ENCODE assay signal across 1 cellular context in the genomic region with DNA sequence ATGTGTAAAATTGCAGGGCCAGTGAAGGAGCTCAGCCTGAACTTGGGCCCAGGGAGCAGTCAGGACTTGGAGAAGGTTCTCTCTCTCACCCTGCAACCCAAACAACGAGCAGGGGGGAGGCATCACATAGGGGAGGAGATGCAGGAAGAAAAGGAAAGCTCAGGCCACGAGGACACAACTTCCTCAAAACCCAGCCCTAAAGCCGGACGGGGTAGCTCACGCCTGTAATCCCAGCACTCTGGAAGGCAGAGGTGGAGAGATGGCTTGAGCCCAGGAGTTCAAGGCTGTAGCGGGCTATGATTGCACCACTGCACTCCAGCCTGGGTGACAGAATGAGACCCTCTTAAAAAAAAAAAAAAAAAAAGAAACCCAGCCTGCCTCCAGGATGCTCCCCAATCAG.
TF ChIP-seq lines count a peak whose summit lies in the region.

No MANE protein-coding gene starts in this region.

TF ChIP-seq in GM23338, 12 proteins besides CTCF, POLR2A, EP300 and RAD21:
- no peak for TF ChIP-seq JUNB (IDR thresholded peaks at IDR 0.05; ENCODE audit: unreplicated experiment)
- TF ChIP-seq REST (IDR thresholded peaks at IDR 0.05; ENCODE audit: unreplicated experiment), result no peak
- no peak for TF ChIP-seq ZNF331 (CRISPR knock-in tag; IDR thresholded peaks at IDR 0.05; ENCODE audit: low read depth)
- no peak for TF ChIP-seq ZNF462 (CRISPR knock-in tag; IDR thresholded peaks at IDR 0.05)
- TF ChIP-seq EZH2 (IDR thresholded peaks at IDR 0.05; ENCODE audit: low read depth, unreplicated experiment), result no peak
- no peak for TF ChIP-seq CREB1 (CRISPR knock-in tag; IDR thresholded peaks at IDR 0.05; ENCODE audit: low read depth)
- TF ChIP-seq ZNF114 (CRISPR knock-in tag; IDR thresholded peaks at IDR 0.05), result no peak
- no peak for TF ChIP-seq NANOG (IDR thresholded peaks at IDR 0.05; ENCODE audit: borderline replicate concordance)
- TF ChIP-seq EZH2phosphoT487 (IDR thresholded peaks at IDR 0.05; ENCODE audit: unreplicated experiment), result no peak
- TF ChIP-seq STAT1 (IDR thresholded peaks at IDR 0.05; ENCODE audit: unreplicated experiment), result no peak
- TF ChIP-seq, protein P1, sequence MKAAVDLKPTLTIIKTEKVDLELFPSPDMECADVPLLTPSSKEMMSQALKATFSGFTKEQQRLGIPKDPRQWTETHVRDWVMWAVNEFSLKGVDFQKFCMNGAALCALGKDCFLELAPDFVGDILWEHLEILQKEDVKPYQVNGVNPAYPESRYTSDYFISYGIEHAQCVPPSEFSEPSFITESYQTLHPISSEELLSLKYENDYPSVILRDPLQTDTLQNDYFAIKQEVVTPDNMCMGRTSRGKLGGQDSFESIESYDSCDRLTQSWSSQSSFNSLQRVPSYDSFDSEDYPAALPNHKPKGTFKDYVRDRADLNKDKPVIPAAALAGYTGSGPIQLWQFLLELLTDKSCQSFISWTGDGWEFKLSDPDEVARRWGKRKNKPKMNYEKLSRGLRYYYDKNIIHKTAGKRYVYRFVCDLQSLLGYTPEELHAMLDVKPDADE (IDR thresholded peaks at IDR 0.05), result no peak
- no peak for TF ChIP-seq POLR2AphosphoS5 (IDR thresholded peaks at IDR 0.05; ENCODE audit: low read depth)
TF ChIP-seq in GM23338: peak in this region for 0.
